In the genomic region with DNA sequence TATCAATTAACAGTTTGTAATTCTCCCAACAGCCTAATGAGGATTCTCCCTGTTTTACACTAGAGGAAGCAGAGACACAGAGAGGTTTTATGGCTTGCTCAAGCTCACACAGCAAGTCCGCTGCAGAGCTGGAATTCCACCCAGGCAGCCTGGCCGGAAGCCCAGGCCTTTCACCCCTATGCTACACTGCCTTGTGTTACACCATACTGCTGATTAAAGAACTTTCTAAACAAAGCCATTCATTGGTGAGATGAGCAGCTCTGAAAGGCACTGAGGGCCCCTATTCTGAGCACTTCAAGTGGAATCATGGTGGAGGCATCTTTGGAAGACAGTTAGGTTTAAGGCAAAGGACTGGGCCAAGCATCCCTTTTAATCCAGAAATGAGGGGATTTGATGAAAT, we compare ENCODE assay signal across 1 cellular context.
TF ChIP-seq lines count a peak whose summit lies in the region.

No MANE protein-coding gene starts in this region.

TF ChIP-seq in GM12891, 5 proteins besides CTCF, POLR2A, EP300 and RAD21 (continued from another document):
- TF ChIP-seq SPI1 (IDR thresholded peaks at IDR 0.05; ENCODE audit: low read depth, low read length), result no peak
- no peak for TF ChIP-seq POLR2AphosphoS5 (IDR thresholded peaks at IDR 0.05; ENCODE audit: low read depth, low read length)
